Comparison of ENCODE assay signal across 2 cellular contexts in the genomic region with DNA sequence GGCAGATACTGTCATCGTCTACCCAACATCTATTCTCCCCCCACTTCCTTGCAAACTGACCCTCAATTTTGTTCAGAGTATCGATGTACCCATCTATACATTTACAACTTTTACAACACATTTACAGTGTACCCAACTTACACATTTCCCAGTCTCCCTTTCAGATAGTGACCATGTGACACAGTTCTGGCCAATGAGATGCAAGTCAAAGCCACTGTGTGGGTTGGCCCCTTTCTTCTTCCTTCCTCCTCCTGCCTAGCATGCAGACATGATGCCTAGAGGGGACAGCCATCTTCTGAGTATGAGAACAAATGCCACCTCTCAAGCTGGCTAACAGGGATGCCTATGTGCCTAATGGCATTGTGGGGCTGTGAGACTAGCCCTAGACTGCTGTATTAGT.
TF ChIP-seq lines count a peak whose summit lies in the region.

No MANE protein-coding gene starts in this region.

TF ChIP-seq in SK-N-SH treated with all-trans-retinoic acid at 6 μM for 48 hours, 23 proteins besides CTCF, POLR2A, EP300 and RAD21 (continued from another document):
- TF ChIP-seq POU6F1 (CRISPR knock-in tag; IDR thresholded peaks at IDR 0.05; ENCODE audit: borderline replicate concordance, low read depth) (no peak), ZC3H10 (CRISPR knock-in tag; IDR thresholded peaks at IDR 0.05) (no peak), ZFP3 (CRISPR knock-in tag; IDR thresholded peaks at IDR 0.05) (no peak), RARB (CRISPR knock-in tag; IDR thresholded peaks at IDR 0.05) (no peak), ZFP30 (CRISPR knock-in tag; IDR thresholded peaks at IDR 0.05) (no peak), PPARA (CRISPR knock-in tag; IDR thresholded peaks at IDR 0.05; ENCODE audit: borderline replicate concordance) (no peak), SNAI2 (CRISPR knock-in tag; IDR thresholded peaks at IDR 0.05) (no peak), TCF4 (CRISPR knock-in tag; IDR thresholded peaks at IDR 0.05; ENCODE audit: borderline replicate concordance) (no peak), OSR1 (CRISPR knock-in tag; IDR thresholded peaks at IDR 0.05) (no peak), ESRRG (CRISPR knock-in tag; IDR thresholded peaks at IDR 0.05) (no peak), BACH2 (CRISPR knock-in tag; IDR thresholded peaks at IDR 0.05; ENCODE audit: borderline replicate concordance) (no peak), CSDC2 (CRISPR knock-in tag; IDR thresholded peaks at IDR 0.05) (no peak), ZNF8 (CRISPR knock-in tag; IDR thresholded peaks at IDR 0.05) (no peak)
- TF ChIP-seq, protein P1, sequence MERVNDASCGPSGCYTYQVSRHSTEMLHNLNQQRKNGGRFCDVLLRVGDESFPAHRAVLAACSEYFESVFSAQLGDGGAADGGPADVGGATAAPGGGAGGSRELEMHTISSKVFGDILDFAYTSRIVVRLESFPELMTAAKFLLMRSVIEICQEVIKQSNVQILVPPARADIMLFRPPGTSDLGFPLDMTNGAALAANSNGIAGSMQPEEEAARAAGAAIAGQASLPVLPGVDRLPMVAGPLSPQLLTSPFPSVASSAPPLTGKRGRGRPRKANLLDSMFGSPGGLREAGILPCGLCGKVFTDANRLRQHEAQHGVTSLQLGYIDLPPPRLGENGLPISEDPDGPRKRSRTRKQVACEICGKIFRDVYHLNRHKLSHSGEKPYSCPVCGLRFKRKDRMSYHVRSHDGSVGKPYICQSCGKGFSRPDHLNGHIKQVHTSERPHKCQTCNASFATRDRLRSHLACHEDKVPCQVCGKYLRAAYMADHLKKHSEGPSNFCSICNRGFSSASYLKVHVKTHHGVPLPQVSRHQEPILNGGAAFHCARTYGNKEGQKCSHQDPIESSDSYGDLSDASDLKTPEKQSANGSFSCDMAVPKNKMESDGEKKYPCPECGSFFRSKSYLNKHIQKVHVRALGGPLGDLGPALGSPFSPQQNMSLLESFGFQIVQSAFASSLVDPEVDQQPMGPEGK (CRISPR knock-in tag; IDR thresholded peaks at IDR 0.05; ENCODE audit: borderline replicate concordance), result no peak
- TF ChIP-seq, protein P2, sequence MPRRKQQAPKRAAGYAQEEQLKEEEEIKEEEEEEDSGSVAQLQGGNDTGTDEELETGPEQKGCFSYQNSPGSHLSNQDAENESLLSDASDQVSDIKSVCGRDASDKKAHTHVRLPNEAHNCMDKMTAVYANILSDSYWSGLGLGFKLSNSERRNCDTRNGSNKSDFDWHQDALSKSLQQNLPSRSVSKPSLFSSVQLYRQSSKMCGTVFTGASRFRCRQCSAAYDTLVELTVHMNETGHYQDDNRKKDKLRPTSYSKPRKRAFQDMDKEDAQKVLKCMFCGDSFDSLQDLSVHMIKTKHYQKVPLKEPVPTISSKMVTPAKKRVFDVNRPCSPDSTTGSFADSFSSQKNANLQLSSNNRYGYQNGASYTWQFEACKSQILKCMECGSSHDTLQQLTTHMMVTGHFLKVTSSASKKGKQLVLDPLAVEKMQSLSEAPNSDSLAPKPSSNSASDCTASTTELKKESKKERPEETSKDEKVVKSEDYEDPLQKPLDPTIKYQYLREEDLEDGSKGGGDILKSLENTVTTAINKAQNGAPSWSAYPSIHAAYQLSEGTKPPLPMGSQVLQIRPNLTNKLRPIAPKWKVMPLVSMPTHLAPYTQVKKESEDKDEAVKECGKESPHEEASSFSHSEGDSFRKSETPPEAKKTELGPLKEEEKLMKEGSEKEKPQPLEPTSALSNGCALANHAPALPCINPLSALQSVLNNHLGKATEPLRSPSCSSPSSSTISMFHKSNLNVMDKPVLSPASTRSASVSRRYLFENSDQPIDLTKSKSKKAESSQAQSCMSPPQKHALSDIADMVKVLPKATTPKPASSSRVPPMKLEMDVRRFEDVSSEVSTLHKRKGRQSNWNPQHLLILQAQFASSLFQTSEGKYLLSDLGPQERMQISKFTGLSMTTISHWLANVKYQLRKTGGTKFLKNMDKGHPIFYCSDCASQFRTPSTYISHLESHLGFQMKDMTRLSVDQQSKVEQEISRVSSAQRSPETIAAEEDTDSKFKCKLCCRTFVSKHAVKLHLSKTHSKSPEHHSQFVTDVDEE (CRISPR knock-in tag; IDR thresholded peaks at IDR 0.05), result no peak
- TF ChIP-seq, protein P3, sequence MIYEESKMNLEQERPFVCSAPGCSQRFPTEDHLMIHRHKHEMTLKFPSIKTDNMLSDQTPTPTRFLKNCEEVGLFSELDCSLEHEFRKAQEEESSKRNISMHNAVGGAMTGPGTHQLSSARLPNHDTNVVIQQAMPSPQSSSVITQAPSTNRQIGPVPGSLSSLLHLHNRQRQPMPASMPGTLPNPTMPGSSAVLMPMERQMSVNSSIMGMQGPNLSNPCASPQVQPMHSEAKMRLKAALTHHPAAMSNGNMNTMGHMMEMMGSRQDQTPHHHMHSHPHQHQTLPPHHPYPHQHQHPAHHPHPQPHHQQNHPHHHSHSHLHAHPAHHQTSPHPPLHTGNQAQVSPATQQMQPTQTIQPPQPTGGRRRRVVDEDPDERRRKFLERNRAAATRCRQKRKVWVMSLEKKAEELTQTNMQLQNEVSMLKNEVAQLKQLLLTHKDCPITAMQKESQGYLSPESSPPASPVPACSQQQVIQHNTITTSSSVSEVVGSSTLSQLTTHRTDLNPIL (CRISPR knock-in tag; IDR thresholded peaks at IDR 0.05; ENCODE audit: low read depth), result no peak
- TF ChIP-seq, protein P4, sequence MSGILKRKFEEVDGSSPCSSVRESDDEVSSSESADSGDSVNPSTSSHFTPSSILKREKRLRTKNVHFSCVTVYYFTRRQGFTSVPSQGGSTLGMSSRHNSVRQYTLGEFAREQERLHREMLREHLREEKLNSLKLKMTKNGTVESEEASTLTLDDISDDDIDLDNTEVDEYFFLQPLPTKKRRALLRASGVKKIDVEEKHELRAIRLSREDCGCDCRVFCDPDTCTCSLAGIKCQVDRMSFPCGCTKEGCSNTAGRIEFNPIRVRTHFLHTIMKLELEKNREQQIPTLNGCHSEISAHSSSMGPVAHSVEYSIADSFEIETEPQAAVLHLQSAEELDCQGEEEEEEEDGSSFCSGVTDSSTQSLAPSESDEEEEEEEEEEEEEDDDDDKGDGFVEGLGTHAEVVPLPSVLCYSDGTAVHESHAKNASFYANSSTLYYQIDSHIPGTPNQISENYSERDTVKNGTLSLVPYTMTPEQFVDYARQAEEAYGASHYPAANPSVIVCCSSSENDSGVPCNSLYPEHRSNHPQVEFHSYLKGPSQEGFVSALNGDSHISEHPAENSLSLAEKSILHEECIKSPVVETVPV (CRISPR knock-in tag; IDR thresholded peaks at IDR 0.05), result no peak

TF ChIP-seq in SK-N-SH, 30 proteins besides CTCF, POLR2A, EP300 and RAD21 (continued from another document):
- TF ChIP-seq, protein P5, sequence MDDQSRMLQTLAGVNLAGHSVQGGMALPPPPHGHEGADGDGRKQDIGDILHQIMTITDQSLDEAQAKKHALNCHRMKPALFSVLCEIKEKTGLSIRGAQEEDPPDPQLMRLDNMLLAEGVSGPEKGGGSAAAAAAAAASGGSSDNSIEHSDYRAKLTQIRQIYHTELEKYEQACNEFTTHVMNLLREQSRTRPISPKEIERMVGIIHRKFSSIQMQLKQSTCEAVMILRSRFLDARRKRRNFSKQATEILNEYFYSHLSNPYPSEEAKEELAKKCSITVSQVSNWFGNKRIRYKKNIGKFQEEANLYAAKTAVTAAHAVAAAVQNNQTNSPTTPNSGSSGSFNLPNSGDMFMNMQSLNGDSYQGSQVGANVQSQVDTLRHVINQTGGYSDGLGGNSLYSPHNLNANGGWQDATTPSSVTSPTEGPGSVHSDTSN (IDR thresholded peaks at IDR 0.05), result no peak
- TF ChIP-seq MEF2A (IDR thresholded peaks at IDR 0.05; ENCODE audit: borderline replicate concordance, low read depth) (no peak), CHD2 (IDR thresholded peaks at IDR 0.05; ENCODE audit: low read length, partially characterized antibody) (no peak), ZBTB33 (IDR thresholded peaks at IDR 0.05; ENCODE audit: borderline replicate concordance, low read depth) (no peak), TCF12 (IDR thresholded peaks at IDR 0.05) (no peak), NFIC (IDR thresholded peaks at IDR 0.05; ENCODE audit: borderline replicate concordance) (no peak), USF1 (IDR thresholded peaks at IDR 0.05; ENCODE audit: borderline replicate concordance, low read depth) (no peak), FOXJ3 (CRISPR knock-in tag; IDR thresholded peaks at IDR 0.05) (no peak), GATA2 (CRISPR knock-in tag; IDR thresholded peaks at IDR 0.05) (no peak), RCOR1 (IDR thresholded peaks at IDR 0.05; ENCODE audit: low read length) (no peak), MXI1 (IDR thresholded peaks at IDR 0.05; ENCODE audit: low read depth, low read length) (no peak)
- TF ChIP-seq, protein P6, sequence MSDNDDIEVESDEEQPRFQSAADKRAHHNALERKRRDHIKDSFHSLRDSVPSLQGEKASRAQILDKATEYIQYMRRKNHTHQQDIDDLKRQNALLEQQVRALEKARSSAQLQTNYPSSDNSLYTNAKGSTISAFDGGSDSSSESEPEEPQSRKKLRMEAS (IDR thresholded peaks at IDR 0.05; ENCODE audit: low read depth), result no peak
